ENCODE assay signal across 8 cellular contexts in genomic region chr2:97870396-97870843, GRCh38.
DNase-seq lines count a peak whose midpoint lies in the region; ATAC-seq and TF ChIP-seq lines count a peak whose summit lies in the region.

No MANE protein-coding gene starts in this region.

- peaks cover 25% of the 10 kb centered on the region for H3K4me1 ChIP-seq in CD4-positive, alpha-beta memory T cell (ENCODE audit: insufficient read depth, low read length)

- CTCF ChIA-PET in CD4-positive, alpha-beta memory T cell (lab: Charles Lee; ENCODE audit: partially characterized antibody): no interaction called here

- peak overlapping the region in 2 of 7 donors; percentile 7 to 19 for H3K27ac Mint-ChIP-seq in CD4-positive, alpha-beta memory T cell

- H3K27me3 Mint-ChIP-seq in CD4-positive, alpha-beta memory T cell: no peaks in the 10 kb centered on the region

- peak; percentile 29 to 41 (median 39) for DNase-seq in CD4-positive, alpha-beta memory T cell
- DNase-seq in RPMI8226: peak; percentile 87
- DNase-seq in cardiac fibroblast (ENCODE audit: low read depth in 2 of 2): peak; percentile 70 to 82
- DNase-seq in myocyte (ENCODE audit: low read depth): peak; percentile 98
- DNase-seq in omental fat pad (ENCODE audit: low spot score): no peak
- no peak for DNase-seq in dorsolateral prefrontal cortex

- peak; percentile 97 for ATAC-seq in GM19328 (IDR thresholded peaks at IDR 0.05; ENCODE audit: unreplicated experiment)
- ATAC-seq in HG03354 (IDR thresholded peaks at IDR 0.05; ENCODE audit: poor library complexity, severe bottlenecking, unreplicated experiment): peak; percentile 99
- no peak for ATAC-seq in omental fat pad (ENCODE audit: low FRiP score)

- peak overlapping the region in 6 of 8 donors; percentile 5 to 73 (median 36) for H3K4me3 Mint-ChIP-seq in CD4-positive, alpha-beta memory T cell

- no peak overlapping the region for H3K4me3 ChIP-seq in CD4-positive, alpha-beta memory T cell (ENCODE audit: low read length in 2 of 2)
- H3K4me3 ChIP-seq in cardiac fibroblast (replicated peaks in 1 of 2; ENCODE audit: low read depth in 2 of 2, low read length in 2 of 2): no peak overlapping the region
- peak overlapping the region in 1 of 59 donors; percentile 12 for H3K4me3 ChIP-seq in dorsolateral prefrontal cortex

- peaks cover under 1 to 14% of the 10 kb centered on the region in 2 donors for H3K36me3 Mint-ChIP-seq in CD4-positive, alpha-beta memory T cell

- H3K4me1 Mint-ChIP-seq in CD4-positive, alpha-beta memory T cell: peaks cover 32 to 62% (median 39%) of the 10 kb centered on the region in 4 donors

- intact Hi-C loops in CD4-positive, alpha-beta memory T cell (cut with micrococcal nuclease): no loop called here
- intact Hi-C loops in dorsolateral prefrontal cortex (cut with DNase I): no loop called here

- no peaks in the 10 kb centered on the region for H3K36me3 ChIP-seq in CD4-positive, alpha-beta memory T cell (ENCODE audit: insufficient read depth, low read length)

- no peak overlapping the region for H3K27ac ChIP-seq in CD4-positive, alpha-beta memory T cell (ENCODE audit: low read depth, low read length)
- peak overlapping the region in 28 of 59 donors; percentile 2 to 65 (median 35) for H3K27ac ChIP-seq in dorsolateral prefrontal cortex

- peaks cover 0 to 2% (median 0%) of the 10 kb centered on the region in 8 donors for H3K9me3 Mint-ChIP-seq in CD4-positive, alpha-beta memory T cell

- H3K9me3 ChIP-seq in CD4-positive, alpha-beta memory T cell (ENCODE audit: control insufficient read depth in 1 of 2, low read length in 2 of 2): no peaks in the 10 kb centered on the region

- POLR2A ChIA-PET in CD4-positive, alpha-beta memory T cell (lab: Charles Lee; ENCODE audit: partially characterized antibody): interaction anchor here (0.5 to 0.6 kb wide), 2 partner anchors 17 to 36 kb away, joined by 3 read pairs; no protein-coding TSS in a partner anchor

- no peak for TF ChIP-seq CTCF in cardiac fibroblast (IDR thresholded peaks at IDR 0.05; ENCODE audit: low read depth, low read length)
- TF ChIP-seq CTCF in omental fat pad (IDR thresholded peaks at IDR 0.05): no peak
- TF ChIP-seq CTCF in dorsolateral prefrontal cortex (IDR thresholded peaks at IDR 0.05 in 54 of 56, conservative IDR thresholded peaks at IDR 0.05 in 2 of 56; ENCODE audit: low read depth in 1 of 56, partially characterized antibody in 56 of 56): no peak

- no peaks in the 10 kb centered on the region for H3K27me3 ChIP-seq in CD4-positive, alpha-beta memory T cell (ENCODE audit: insufficient read depth, low read length)
- H3K27me3 ChIP-seq in dorsolateral prefrontal cortex: no peaks in the 10 kb centered on the region

Comparison
In these comparisons a context has a peak if more than half of its experiments do, and no peak if none do; other contexts are left out.
1. DNase-seq: peak in CD4-positive, alpha-beta memory T cell (5 of 5), RPMI8226 (single experiment), cardiac fibroblast (2 of 2) and myocyte (single experiment); none in omental fat pad (single experiment) and dorsolateral prefrontal cortex (0 of 10).